ENCODE assay signal across 12 cellular contexts in genomic region chr12:67752226-67752732, GRCh38.
"Had no signal": no experiment of that assay in that cellular context is flagged by ENCODE, and none has a peak within 500 bp of the region (broad histone marks: within the 10 kb centered on the region; RNA-seq: fewer than 3 reads in every experiment).

No MANE protein-coding gene starts in this region.

- H3K4me3 ChIP-seq: esophagus muscularis mucosa, neural progenitor cell, ovary, testis, upper lobe of right lung had no signal

- H3K4me1 ChIP-seq: testis, upper lobe of right lung had no signal

- H3K27ac ChIP-seq: neural progenitor cell, ovary, testis, upper lobe of right lung had no signal

- DNase-seq: activated CD4-positive, alpha-beta T cell treated with anti-CD3 and anti-CD28 coated beads, Interleukin-2, amount 50 U/mL, for 1 hour; activated T-cell treated with anti-CD3 and anti-CD28 coated beads, Interleukin-2, amount 50 U/mL, for 1 hour; amygdala; dermis blood vessel endothelial cell; foreskin melanocyte; ovary; stimulated activated CD4-positive, alpha-beta T cell treated with anti-CD3 and anti-CD28 coated beads, Interleukin-15, amount 100 ng/mL, for 24 hours; stimulated activated CD4-positive, alpha-beta T cell treated with anti-CD3 and anti-CD28 coated beads, Interleukin-4, amount 100 ng/mL, for 24 hours; testis; upper lobe of right lung had no signal

- ATAC-seq: upper lobe of right lung had no signal

- H3K4me2 ChIP-seq: neural progenitor cell had no signal

- H3K9me3 ChIP-seq: esophagus muscularis mucosa, ovary, testis, upper lobe of right lung had no signal
